21 cellular contexts compared by ENCODE assay signal in genomic region chr16:81666102-81666501, GRCh38.
DNase-seq lines count a peak whose midpoint lies in the region; ATAC-seq and TF ChIP-seq lines count a peak whose summit lies in the region.
"Had no signal": no experiment of that assay in that cellular context is flagged by ENCODE, and none has a peak within 500 bp of the region (broad histone marks: within the 10 kb centered on the region; RNA-seq: fewer than 3 reads in every experiment).

No MANE protein-coding gene starts in this region.

- intact Hi-C loops in activated naive CD4-positive, alpha-beta T cell treated with anti-CD3 and anti-CD28 coated beads for 36 hours (cut with micrococcal nuclease) = no loop called here
- intact Hi-C loops in left lung (cut with DNase I) = no loop called here
- intact Hi-C loops in testis (cut with DNase I; ENCODE audit: low total_unique reads) = no loop called here

- no peaks in the 10 kb centered on the region for H3F3A ChIP-seq in neural progenitor cell (ENCODE audit: low read depth)

- H3K27me3 ChIP-seq in left lung (no peaks in the 10 kb centered on the region), testis (no peaks in the 10 kb centered on the region), neural progenitor cell (no peaks in the 10 kb centered on the region)
- H3K27me3 ChIP-seq: Peyer's patch, SJSA1 had no signal

- H3K36me3 Mint-ChIP-seq in activated naive CD4-positive, alpha-beta T cell treated with anti-CD3 and anti-CD28 coated beads, Interleukin-2, amount 50 U/mL, for 72 hours = peaks cover 0 to 12% of the 10 kb centered on the region in 2 donors
- H3K36me3 Mint-ChIP-seq in activated naive CD4-positive, alpha-beta T cell treated with anti-CD3 and anti-CD28 coated beads for 36 hours (ENCODE audit: low read depth) = peaks cover 11% of the 10 kb centered on the region
- peaks cover 30% of the 10 kb centered on the region for H3K36me3 Mint-ChIP-seq in neural progenitor cell

- TF ChIP-seq CTCF in LNCaP clone FGC (IDR thresholded peaks at IDR 0.05; ENCODE audit: control insufficient read depth, extremely low read depth, insufficient read depth) = no peak
- no peak for TF ChIP-seq CTCF in left lung (IDR thresholded peaks at IDR 0.05)
- no peak for TF ChIP-seq CTCF in testis (IDR thresholded peaks at IDR 0.05)
- TF ChIP-seq CTCF in neural progenitor cell (IDR thresholded peaks at IDR 0.05) = no peak

- H3K27ac Mint-ChIP-seq in activated naive CD4-positive, alpha-beta T cell treated with anti-CD3 and anti-CD28 coated beads, Interleukin-2, amount 50 U/mL, for 72 hours = peak overlapping the region; percentile 1 to 12
- H3K27ac Mint-ChIP-seq in activated naive CD4-positive, alpha-beta T cell treated with anti-CD3 and anti-CD28 coated beads for 36 hours = no peak overlapping the region
- no peak overlapping the region for H3K27ac Mint-ChIP-seq in neural progenitor cell
- H3K27ac Mint-ChIP-seq: HFFc6 had no signal

- H3K4me1 ChIP-seq in left lung = no peaks in the 10 kb centered on the region
- H3K4me1 ChIP-seq in testis = peaks cover 28% of the 10 kb centered on the region
- no peaks in the 10 kb centered on the region for H3K4me1 ChIP-seq in neural progenitor cell

- WGBS in testis, 2 donors = 70 to 75% methylated on average over 7 of the region's 7 CpGs

- H3K27me3 Mint-ChIP-seq in activated naive CD4-positive, alpha-beta T cell treated with anti-CD3 and anti-CD28 coated beads for 36 hours (ENCODE audit: low read depth) = no peaks in the 10 kb centered on the region
- H3K27me3 Mint-ChIP-seq in neural progenitor cell (ENCODE audit: insufficient read depth, low read depth) = peaks cover 3% of the 10 kb centered on the region

- no peak overlapping the region for H3K4me3 Mint-ChIP-seq in activated naive CD4-positive, alpha-beta T cell treated with anti-CD3 and anti-CD28 coated beads for 36 hours
- H3K4me3 Mint-ChIP-seq in neural progenitor cell = no peak overlapping the region
- H3K4me3 Mint-ChIP-seq: HFFc6 had no signal

- H3K27ac ChIP-seq in left lung (no peak overlapping the region), testis (peak overlapping the region; percentile 58 to 74), neural progenitor cell (no peak overlapping the region)
- H3K27ac ChIP-seq: C4-2B, HL-60, SJSA1 had no signal

- no peak for ATAC-seq in activated naive CD4-positive, alpha-beta T cell treated with anti-CD3 and anti-CD28 coated beads, Interleukin-2, amount 50 U/mL, for 72 hours
- peak; percentile 67 for ATAC-seq in left lung
- ATAC-seq: HepG2, K562 had no signal

- no peaks in the 10 kb centered on the region for H3K4me1 Mint-ChIP-seq in activated naive CD4-positive, alpha-beta T cell treated with anti-CD3 and anti-CD28 coated beads for 36 hours (ENCODE audit: low read depth)
- H3K4me1 Mint-ChIP-seq in neural progenitor cell = peaks cover 26% of the 10 kb centered on the region

- DNase-seq in activated naive CD4-positive, alpha-beta T cell treated with anti-CD3 and anti-CD28 coated beads, Interleukin-2, amount 50 U/mL, for 72 hours (ENCODE audit: low spot score in 2 of 2) = no peak
- no peak for DNase-seq in activated naive CD4-positive, alpha-beta T cell treated with anti-CD3 and anti-CD28 coated beads for 36 hours
- DNase-seq in LNCaP clone FGC (ENCODE audit: low read depth) (peak; percentile 52), left lung (no peak), testis (no peak), neural progenitor cell (ENCODE audit: low spot score) (no peak), NCI-H1105 (lab: John Stamatoyannopoulos, UW) (no peak)
- DNase-seq in stimulated activated CD4-positive, alpha-beta T cell treated with anti-CD3 and anti-CD28 coated beads, Interleukin-1b, Interleukin-23, amount 100 ng/mL, for 48 hours = no peak
- DNase-seq: COR-L47, DMS 273 treated with DMSO at 0.1 percent for 48 hours, H7, HFFc6, NCI-H1694, NCI-H446, NCI-H526, Peyer's patch had no signal

- H3K9ac ChIP-seq in neural progenitor cell = no peak overlapping the region

- peaks cover 2 to 81% of the 10 kb centered on the region in 2 donors for H3K36me3 ChIP-seq in left lung
- H3K36me3 ChIP-seq in testis (ENCODE audit: low read depth, missing control alignments) = no peaks in the 10 kb centered on the region
- H3K36me3 ChIP-seq in neural progenitor cell = no peaks in the 10 kb centered on the region

- no peaks in the 10 kb centered on the region for H3K79me2 ChIP-seq in neural progenitor cell (ENCODE audit: low read depth)

- H3K9me3 Mint-ChIP-seq in activated naive CD4-positive, alpha-beta T cell treated with anti-CD3 and anti-CD28 coated beads, Interleukin-2, amount 50 U/mL, for 72 hours = no peaks in the 10 kb centered on the region
- H3K9me3 Mint-ChIP-seq in activated naive CD4-positive, alpha-beta T cell treated with anti-CD3 and anti-CD28 coated beads for 36 hours = no peaks in the 10 kb centered on the region
- no peaks in the 10 kb centered on the region for H3K9me3 Mint-ChIP-seq in neural progenitor cell
- H3K9me3 Mint-ChIP-seq: HFFc6 had no signal

- H4K20me1 ChIP-seq in neural progenitor cell (ENCODE audit: low read depth) = peaks cover 5% of the 10 kb centered on the region

- CTCF ChIA-PET in activated naive CD4-positive, alpha-beta T cell treated with anti-CD3 and anti-CD28 coated beads for 36 hours (lab: Charles Lee) = no interaction called here

- no peak overlapping the region for H2AFZ ChIP-seq in neural progenitor cell (replicated peaks)

- H3K4me3 ChIP-seq in LNCaP clone FGC (ENCODE audit: low read depth, low read length) (no peak overlapping the region), left lung (no peak overlapping the region), testis (no peak overlapping the region), neural progenitor cell (no peak overlapping the region)
- H3K4me3 ChIP-seq: K562, Peyer's patch, SJSA1 had no signal

- no peaks in the 10 kb centered on the region for H3K9me3 ChIP-seq in left lung
- no peaks in the 10 kb centered on the region for H3K9me3 ChIP-seq in testis
- no peaks in the 10 kb centered on the region for H3K9me3 ChIP-seq in neural progenitor cell (ENCODE audit: low read depth)
- H3K9me3 ChIP-seq: Peyer's patch, SJSA1 had no signal

- H3K4me2 ChIP-seq in neural progenitor cell = no peak overlapping the region

- no peak for TF ChIP-seq POLR2A in testis (IDR thresholded peaks at IDR 0.05)

Comparison
In these comparisons a context has a peak if more than half of its experiments do, and no peak if none do; other contexts are left out.
1. H3K27ac Mint-ChIP-seq: peak in activated naive CD4-positive, alpha-beta T cell treated with anti-CD3 and anti-CD28 coated beads, Interleukin-2, amount 50 U/mL, for 72 hours (2 of 2); none in activated naive CD4-positive, alpha-beta T cell treated with anti-CD3 and anti-CD28 coated beads for 36 hours (single experiment) and neural progenitor cell (single experiment).
2. H3K27ac ChIP-seq: peak in testis (2 of 2); none in left lung (0 of 2) and neural progenitor cell (single experiment).